Comparison of ENCODE assay signal across 1 cellular context in the genomic region with DNA sequence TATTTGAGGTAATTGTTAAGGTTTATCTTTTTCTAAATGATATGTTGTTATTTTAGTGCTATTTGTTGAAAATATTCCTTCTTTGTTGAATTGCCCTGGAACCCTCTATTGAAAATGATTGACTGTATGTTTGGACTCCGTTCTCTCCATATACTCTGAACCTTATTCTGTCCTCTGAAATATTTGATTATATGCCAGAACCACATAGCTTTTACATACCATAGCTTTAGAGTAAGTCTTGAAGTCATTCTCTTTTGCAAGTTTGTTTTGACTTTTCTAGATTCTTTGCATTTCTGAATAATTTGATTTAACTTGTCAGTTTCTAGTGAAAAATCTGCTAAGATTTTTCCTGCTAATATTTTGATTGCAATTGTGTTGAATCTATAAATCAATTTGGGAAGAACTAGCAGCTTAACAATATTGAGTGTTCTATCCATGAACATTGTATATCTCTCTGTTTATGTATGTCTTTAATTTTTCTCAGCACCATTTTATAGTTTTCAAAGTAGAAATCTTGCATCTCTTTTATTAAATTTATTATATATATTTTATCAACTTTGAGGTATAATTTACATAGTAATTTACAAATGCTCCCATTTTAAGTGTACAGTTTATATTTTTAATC.
TF ChIP-seq lines count a peak whose summit lies in the region.

No MANE protein-coding gene starts in this region.

TF ChIP-seq in IMR-90, 13 proteins besides CTCF, POLR2A, EP300 and RAD21:
- no peak for TF ChIP-seq NFE2L2 (IDR thresholded peaks at IDR 0.05; ENCODE audit: low read depth, low read length)
- TF ChIP-seq, protein P1, sequence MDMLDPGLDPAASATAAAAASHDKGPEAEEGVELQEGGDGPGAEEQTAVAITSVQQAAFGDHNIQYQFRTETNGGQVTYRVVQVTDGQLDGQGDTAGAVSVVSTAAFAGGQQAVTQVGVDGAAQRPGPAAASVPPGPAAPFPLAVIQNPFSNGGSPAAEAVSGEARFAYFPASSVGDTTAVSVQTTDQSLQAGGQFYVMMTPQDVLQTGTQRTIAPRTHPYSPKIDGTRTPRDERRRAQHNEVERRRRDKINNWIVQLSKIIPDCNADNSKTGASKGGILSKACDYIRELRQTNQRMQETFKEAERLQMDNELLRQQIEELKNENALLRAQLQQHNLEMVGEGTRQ (IDR thresholded peaks at IDR 0.05; ENCODE audit: low read depth, low read length): no peak
- no peak for TF ChIP-seq RCOR1 (IDR thresholded peaks at IDR 0.05; ENCODE audit: insufficient replicate concordance, low read length)
- TF ChIP-seq FOS (IDR thresholded peaks at IDR 0.05; ENCODE audit: low read depth, low read length): no peak
- TF ChIP-seq MXI1 (IDR thresholded peaks at IDR 0.05; ENCODE audit: borderline replicate concordance, low read depth, low read length): no peak
- no peak for TF ChIP-seq MAFK (IDR thresholded peaks at IDR 0.05; ENCODE audit: low read depth, low read length)
